Comparison of ENCODE assay signal across 30 cellular contexts in genomic region chr13:113077953-113078894, GRCh38. TPM values are rescaled to one million over a fixed set of nuclear protein-coding genes. Genes with fewer than 3 reads are reported as not detected.
DNase-seq lines count a peak whose midpoint lies in the region; ATAC-seq and TF ChIP-seq lines count a peak whose summit lies in the region.
"Had no signal": no experiment of that assay in that cellular context is flagged by ENCODE, and none has a peak within 500 bp of the region (broad histone marks: within the 10 kb centered on the region; RNA-seq: fewer than 3 reads in every experiment).

No MANE protein-coding gene starts in this region.

- dilution Hi-C loops in IMR-90 (cut with HindIII; ENCODE audit: low sequenced_read_pairs, unreplicated experiment): no loop called here

- H3K9me3 ChIP-seq in IMR-90 (ENCODE audit: control insufficient read depth, insufficient read depth, low read length) (no peaks in the 10 kb centered on the region), suprapubic skin (no peaks in the 10 kb centered on the region), SK-N-SH (no peaks in the 10 kb centered on the region)

- in situ Hi-C loops in IMR-90 (cut with MboI; ENCODE audit: low sequenced_read_pairs): no loop called here

- TF ChIP-seq POLR2A in IMR-90 (IDR thresholded peaks at IDR 0.05; ENCODE audit: low read depth, low read length) (no peak), suprapubic skin (IDR thresholded peaks at IDR 0.05) (no peak)

- ATAC-seq in IMR-90 (ENCODE audit: low read depth): no peak
- peak; percentile 5 for ATAC-seq in esophagus mucosa
- ATAC-seq: activated naive CD8-positive, alpha-beta T cell treated with anti-CD3 and anti-CD28 coated beads, Interleukin-2, amount 50 U/mL, for 24 hours; K562 had no signal

- no peak overlapping the region for H4K5ac ChIP-seq in IMR-90 (ENCODE audit: low read depth, low read length)

- no TSS peak for BruUV-seq in IMR-90 (replicated peaks; lab: Mats Ljungman, UMichigan)

- H3K9ac ChIP-seq in IMR-90 (ENCODE audit: low read depth, low read length): no peak overlapping the region
- H3K9ac ChIP-seq in SK-N-SH: no peak overlapping the region

- H2BK20ac ChIP-seq in IMR-90 (ENCODE audit: low read depth, low read length): no peak overlapping the region

- no peaks in the 10 kb centered on the region; the same call in 1 of the 2 replicates for H3K4me1 ChIP-seq in IMR-90 (ENCODE audit: control insufficient read depth, insufficient read depth, low read length)
- peaks cover 2% of the 10 kb centered on the region for H3K4me1 ChIP-seq in suprapubic skin
- H3K4me1 ChIP-seq in SK-N-SH (ENCODE audit: control insufficient read depth in 1 of 2, insufficient read depth in 2 of 2, low read depth in 1 of 2, low read length in 1 of 2): peaks cover 0 to 4% of the 10 kb centered on the region in 2 experiments; a peak in 1 of 4 replicates

- no peaks in the 10 kb centered on the region for H3K79me1 ChIP-seq in IMR-90 (ENCODE audit: low read depth in 1 of 2, low read length in 2 of 2)

- H3K4me3 ChIP-seq in IMR-90 (ENCODE audit: insufficient read depth, low read depth, low read length) (no peak overlapping the region), suprapubic skin (no peak overlapping the region), SK-N-SH (ENCODE audit: low read depth in 2 of 2, low read length in 1 of 2) (no peak overlapping the region)
- H3K4me3 ChIP-seq: K562 had no signal

- H2AFZ ChIP-seq in IMR-90 (replicated peaks; ENCODE audit: low read length, poor library complexity) (peak overlapping the region; percentile 8), SK-N-SH (ENCODE audit: low read depth) (no peak overlapping the region)

- H3K9me1 ChIP-seq in IMR-90 (ENCODE audit: insufficient read depth, low read length): no peaks in the 10 kb centered on the region

- TF ChIP-seq RAD21 in IMR-90 (IDR thresholded peaks at IDR 0.05; ENCODE audit: low read length) (no peak), SK-N-SH (IDR thresholded peaks at IDR 0.05; ENCODE audit: low read length) (no peak)

- 83% methylated on average over 23 of the region's 41 CpGs; no CpG with 5 or more reads in 1 of the 2 experiments for WGBS in IMR-90 (ENCODE audit: extremely low coverage in 2 of 2, insufficient read length in 1 of 2), 2 experiments
- 95% methylated on average over 23 of the region's 41 CpGs for WGBS in suprapubic skin
- 80% methylated on average over 29 of the region's 41 CpGs for WGBS in SK-N-SH (ENCODE audit: low lambda C conversion rate)

- intact Hi-C loops in IMR-90 (cut with micrococcal nuclease): no loop called here

- TF ChIP-seq EP300 in suprapubic skin (IDR thresholded peaks at IDR 0.05) (no peak), SK-N-SH (IDR thresholded peaks at IDR 0.05; ENCODE audit: borderline replicate concordance in 1 of 2, low read depth in 1 of 2, low read length in 1 of 2) (no peak)

- H3K56ac ChIP-seq in IMR-90 (ENCODE audit: extremely low read depth, insufficient read depth, low read length): no peak overlapping the region

- H3K79me2 ChIP-seq in SK-N-SH (ENCODE audit: insufficient read depth): no peaks in the 10 kb centered on the region

- H2BK15ac ChIP-seq in IMR-90 (ENCODE audit: low read depth, low read length): no peak overlapping the region

- no peak overlapping the region for H2BK120ac ChIP-seq in IMR-90 (ENCODE audit: low read depth, low read length)

- no peak overlapping the region for H3K18ac ChIP-seq in IMR-90 (ENCODE audit: low read depth, low read length)

- no peaks in the 10 kb centered on the region for H3K9me2 ChIP-seq in SK-N-SH

- H3K4ac ChIP-seq in IMR-90 (ENCODE audit: low read depth, low read length): no peak overlapping the region

- no peak overlapping the region for H2BK5ac ChIP-seq in IMR-90 (ENCODE audit: low read depth, low read length, poor library complexity, severe bottlenecking)

- no peak overlapping the region for H2AK9ac ChIP-seq in IMR-90 (replicated peaks; ENCODE audit: low read depth, low read length, poor library complexity)

- H3K27ac ChIP-seq in IMR-90 (ENCODE audit: insufficient read depth, low read length) (no peak overlapping the region), suprapubic skin (no peak overlapping the region), SK-N-SH (ENCODE audit: low read depth in 2 of 2, low read length in 1 of 2) (no peak overlapping the region)
- H3K27ac ChIP-seq: RWPE1 had no signal

- no peaks in the 10 kb centered on the region for H3F3A ChIP-seq in SK-N-SH (replicated peaks; ENCODE audit: insufficient read depth)

- CTCF ChIA-PET in IMR-90 (lab: Yijun Ruan, JAX): no interaction called here
- CTCF ChIA-PET in GM10248 (lab: Yijun Ruan, JAX): no interaction called here
- CTCF ChIA-PET in SK-N-SH (lab: Yijun Ruan, JAX): no interaction called here

- DNase-seq in NCI-H2171 treated with DMSO at 0.1 percent for 48 hours (lab: John Stamatoyannopoulos, UW) (peak; percentile 64), NCI-H2171 (lab: John Stamatoyannopoulos, UW) (no peak), IMR-90 (no peak), suprapubic skin (ENCODE audit: low spot score in 2 of 2) (peak; percentile 57 to 76), NCI-H1436 (lab: John Stamatoyannopoulos, UW) (no peak), GM10248 (ENCODE audit: extremely low spot score) (no peak), SK-N-SH (no peak)
- DNase-seq: 8988T; activated naive CD8-positive, alpha-beta T cell treated with anti-CD3 and anti-CD28 coated beads, Interleukin-2, amount 50 U/mL, for 24 hours; DMS153; effector CD4-positive, alpha-beta T cell; H9; islet precursor cell; NCI-H1105 treated with DMSO at 0.1 percent for 48 hours; NCI-H2081; NCI-H446; nephron progenitor cell; retina; stimulated activated CD4-positive, alpha-beta T cell treated with anti-CD3 and anti-CD28 coated beads, Interleukin-4, amount 100 ng/mL, for 1 hour; T-helper 2 cell had no signal

- POLR2A ChIA-PET in IMR-90 (lab: Charles Lee; ENCODE audit: unreplicated experiment): no interaction called here
- POLR2A ChIA-PET in GM10248 (lab: Yijun Ruan, JAX): no interaction called here
- POLR2A ChIA-PET in SK-N-SH (lab: Yijun Ruan, JAX): no interaction called here

- no peak overlapping the region for H3K23ac ChIP-seq in IMR-90 (ENCODE audit: low read depth, low read length)

- no peak for TF ChIP-seq CTCF in IMR-90 (conservative IDR thresholded peaks at IDR 0.05; ENCODE audit: low read depth, low read length)
- TF ChIP-seq CTCF in suprapubic skin (IDR thresholded peaks at IDR 0.05): no peak
- no peak for TF ChIP-seq CTCF in GM10248 (IDR thresholded peaks at IDR 0.05; ENCODE audit: control extremely low read depth, extremely low read depth, low read depth, missing control alignments)
- TF ChIP-seq CTCF in SK-N-SH (IDR thresholded peaks at IDR 0.05): no peak

- H3K36me3 ChIP-seq in IMR-90 (ENCODE audit: control insufficient read depth, insufficient read depth, low read length) (no peaks in the 10 kb centered on the region), suprapubic skin (peaks cover 53% of the 10 kb centered on the region), SK-N-SH (replicated peaks in 1 of 2; ENCODE audit: control insufficient read depth in 1 of 2, insufficient read depth in 2 of 2, low read length in 1 of 2) (no peaks in the 10 kb centered on the region)

- no peak overlapping the region for H3K14ac ChIP-seq in IMR-90 (replicated peaks; ENCODE audit: low read depth, low read length)

- no peak overlapping the region for H3K4me2 ChIP-seq in IMR-90 (ENCODE audit: low read depth, low read length)
- no peak overlapping the region for H3K4me2 ChIP-seq in SK-N-SH

- H2AK5ac ChIP-seq in IMR-90 (ENCODE audit: low read depth, low read length): no peak overlapping the region

- H3K27me3 ChIP-seq in IMR-90 (ENCODE audit: control insufficient read depth, insufficient read depth, low read length) (peaks cover 25% of the 10 kb centered on the region), suprapubic skin (no peaks in the 10 kb centered on the region), SK-N-SH (ENCODE audit: insufficient read depth) (no peaks in the 10 kb centered on the region)

- no peak overlapping the region for H4K91ac ChIP-seq in IMR-90 (ENCODE audit: insufficient read depth, low read depth, low read length)

- H4K8ac ChIP-seq in IMR-90 (ENCODE audit: low read depth in 2 of 2, low read length in 2 of 2): no peak overlapping the region

- no peaks in the 10 kb centered on the region for H4K20me1 ChIP-seq in IMR-90 (ENCODE audit: insufficient read depth, low read length)
- H4K20me1 ChIP-seq in SK-N-SH (ENCODE audit: insufficient read depth): no peaks in the 10 kb centered on the region

TF ChIP-seq in IMR-90, 13 proteins besides CTCF, POLR2A, EP300 and RAD21 (continues in another document):
- TF ChIP-seq CHD1 (IDR thresholded peaks at IDR 0.05; ENCODE audit: low read depth, low read length) (no peak), RFX5 (IDR thresholded peaks at IDR 0.05; ENCODE audit: low read depth, low read length) (no peak), FOS (IDR thresholded peaks at IDR 0.05; ENCODE audit: low read depth, low read length) (no peak), CEBPB (IDR thresholded peaks at IDR 0.05; ENCODE audit: low read depth, low read length) (no peak), SMC3 (IDR thresholded peaks at IDR 0.05; ENCODE audit: low read depth, low read length) (no peak)

TF ChIP-seq in SK-N-SH, 30 proteins besides CTCF, POLR2A, EP300 and RAD21 (continues in another document):
- TF ChIP-seq GABPA (IDR thresholded peaks at IDR 0.05; ENCODE audit: low read depth) (no peak), GATA2 (CRISPR knock-in tag; IDR thresholded peaks at IDR 0.05) (no peak), RFX5 (IDR thresholded peaks at IDR 0.05; ENCODE audit: low read length) (no peak), NFIC (IDR thresholded peaks at IDR 0.05; ENCODE audit: borderline replicate concordance) (no peak), MEF2A (IDR thresholded peaks at IDR 0.05; ENCODE audit: borderline replicate concordance, low read depth) (no peak)

RNA-seq across cellular contexts. Expression of gene F7, which starts 27.4 kb away (rescaled TPM):
- total RNA-seq in IMR-90 (2012; rRNA removed): under 0.01 TPM in 1 of 2 replicates, not detected in the other
- 0.07 and 0.09 TPM in 2 replicates for polyA plus RNA-seq in IMR-90 (2012; rRNA removed)
- 0.03 TPM in 1 of 2 replicates, not detected in the other for polyA plus RNA-seq in IMR-90 (2012; cell fraction: cytosol; rRNA removed)
- 0.09 TPM in 2 replicates for polyA plus RNA-seq in IMR-90 (2012; cell fraction: nucleus; rRNA removed; ENCODE audit: low replicate concordance)
- not detected for total RNA-seq in esophagus mucosa
- not detected for total RNA-seq in suprapubic skin
- polyA plus RNA-seq in SK-N-SH (2012; rRNA removed): 0.16 TPM in 1 of 2 replicates, not detected in the other
- polyA plus RNA-seq in SK-N-SH (2012; cell fraction: cytosol; rRNA removed): 0.04 TPM in 1 of 2 replicates, not detected in the other
- polyA plus RNA-seq in SK-N-SH (2012; cell fraction: nucleus; rRNA removed): 0.02 TPM in 1 of 2 replicates, not detected in the other
- total RNA-seq: G401, glomerular endothelial cell, HT-29, K562, lung microvascular endothelial cell, M059J, osteocyte had no signal
- polyA plus RNA-seq: K562 had no signal

RNA-seq across cellular contexts. Expression of gene F10, which starts 44.4 kb away (rescaled TPM):
- total RNA-seq in IMR-90 (2012; rRNA removed) (7.2 and 9.1 TPM in 2 replicates), esophagus mucosa (0.56 TPM), suprapubic skin (1 to 10 TPM; 4.9 to 7.8 (median 6.7) TPM)
- polyA plus RNA-seq in IMR-90 (2012; rRNA removed) (19.5 and 19.7 TPM in 2 replicates), SK-N-SH (2012; rRNA removed) (12.5 and 12.8 TPM in 2 replicates)
- 12.2 and 29.3 TPM in 2 replicates for polyA plus RNA-seq in IMR-90 (2012; cell fraction: cytosol; rRNA removed)
- 9.8 and 11.4 TPM in 2 replicates for polyA plus RNA-seq in IMR-90 (2012; cell fraction: nucleus; rRNA removed; ENCODE audit: low replicate concordance)
- polyA plus RNA-seq in SK-N-SH (2012; cell fraction: cytosol; rRNA removed): 5.8 and 9.9 TPM in 2 replicates
- polyA plus RNA-seq in SK-N-SH (2012; cell fraction: nucleus; rRNA removed): 8.1 and 9.1 TPM in 2 replicates
- total RNA-seq: CD8-positive, alpha-beta memory T cell; G401; glomerular endothelial cell; HT-29 had no signal
- polyA plus RNA-seq: CD8-positive, alpha-beta memory T cell had no signal

Comparison
In these comparisons a context has a peak if more than half of its experiments do, and no peak if none do; other contexts are left out.
1. DNase-seq: peak in NCI-H2171 treated with DMSO at 0.1 percent for 48 hours (single experiment) and suprapubic skin (2 of 2); none in NCI-H2171 (single experiment), IMR-90 (single experiment), NCI-H1436 (single experiment), GM10248 (single experiment) and SK-N-SH (single experiment).